Comparison of ENCODE assay signal across 21 cellular contexts in the genomic region with DNA sequence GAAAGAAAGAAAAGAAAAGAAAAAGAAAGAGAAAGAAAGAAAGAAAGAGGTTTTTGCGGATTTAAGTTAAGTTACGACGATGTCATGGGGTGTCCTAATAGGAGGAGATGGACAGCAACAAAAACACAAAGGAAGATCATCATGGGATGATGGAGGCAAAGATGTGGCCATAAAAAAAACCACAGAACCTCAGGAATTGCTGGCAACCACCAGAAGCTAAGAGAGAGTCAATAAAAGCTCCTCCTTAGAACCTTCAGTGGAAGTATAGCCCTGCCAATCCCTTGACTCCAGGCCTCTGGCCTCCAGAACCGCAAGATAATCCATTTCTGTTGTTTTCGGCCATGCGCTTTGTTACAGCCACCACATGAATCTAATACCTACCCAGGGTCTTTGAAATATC. TPM values are rescaled to one million over a fixed set of nuclear protein-coding genes. Genes with fewer than 3 reads are reported as not detected.
"Had no signal": no experiment of that assay in that cellular context is flagged by ENCODE, and none has a peak within 500 bp of the region (broad histone marks: within the 10 kb centered on the region; RNA-seq: fewer than 3 reads in every experiment).

No MANE protein-coding gene starts in this region.

- ATAC-seq: activated T-cell treated with anti-CD3 and anti-CD28 coated beads, Interleukin-2, amount 50 U/mL, for 72 hours had no signal

- H3K9me3 ChIP-seq: colonic mucosa, thyroid gland had no signal

- H3K36me3 Mint-ChIP-seq: activated naive CD4-positive, alpha-beta T cell treated with anti-CD3 and anti-CD28 coated beads, Interleukin-2, amount 50 U/mL, for 24 hours; naive B cell had no signal

- H2AFZ ChIP-seq: parathyroid adenoma had no signal

- H3K27ac Mint-ChIP-seq: activated naive CD4-positive, alpha-beta T cell treated with anti-CD3 and anti-CD28 coated beads, Interleukin-2, amount 50 U/mL, for 24 hours; activated T-cell treated with anti-CD3 and anti-CD28 coated beads, Interleukin-2, amount 50 U/mL, for 72 hours had no signal

- H3K9me3 Mint-ChIP-seq: activated naive CD4-positive, alpha-beta T cell treated with anti-CD3 and anti-CD28 coated beads, Interleukin-2, amount 50 U/mL, for 24 hours; activated T-cell treated with anti-CD3 and anti-CD28 coated beads, Interleukin-2, amount 50 U/mL, for 72 hours; central memory CD8-positive, alpha-beta T cell; naive B cell had no signal

- DNase-seq: activated CD4-positive, CD25-positive, alpha-beta regulatory T cell treated with anti-CD3 and anti-CD28 coated beads, Interleukin-2, amount 50 U/mL, for 72 hours; activated gamma-delta T cell; activated T-cell treated with anti-CD3 and anti-CD28 coated beads, Interleukin-2, amount 50 U/mL, for 72 hours; amygdala; brain microvascular endothelial cell; colonic mucosa; foreskin melanocyte; head of caudate nucleus; naive B cell; stimulated activated CD8-positive, alpha-beta memory T cell treated with anti-CD3 and anti-CD28 coated beads, Interleukin-4, amount 100 ng/mL, for 48 hours; stimulated activated naive CD4-positive, alpha-beta T cell; T-helper 2 cell; thyroid gland had no signal

- H3K9ac ChIP-seq: parathyroid adenoma had no signal

- H3K4me1 ChIP-seq: colonic mucosa, parathyroid adenoma had no signal

- H3K27me3 Mint-ChIP-seq: activated naive CD4-positive, alpha-beta T cell treated with anti-CD3 and anti-CD28 coated beads, Interleukin-2, amount 50 U/mL, for 24 hours; central memory CD8-positive, alpha-beta T cell; naive B cell had no signal

- H3K4me3 Mint-ChIP-seq: activated naive CD4-positive, alpha-beta T cell treated with anti-CD3 and anti-CD28 coated beads, Interleukin-2, amount 50 U/mL, for 24 hours; activated T-cell treated with anti-CD3 and anti-CD28 coated beads, Interleukin-2, amount 50 U/mL, for 72 hours; central memory CD8-positive, alpha-beta T cell had no signal

- H3K79me2 ChIP-seq: parathyroid adenoma had no signal

- H3K4me3 ChIP-seq: colonic mucosa, thyroid gland had no signal

- H3K36me3 ChIP-seq: colonic mucosa had no signal

- H3K27ac ChIP-seq: brain microvascular endothelial cell, colonic mucosa, parathyroid adenoma, thyroid gland, VCaP had no signal

- H3K27me3 ChIP-seq: brain microvascular endothelial cell, colonic mucosa, thyroid gland had no signal

RNA-seq across cellular contexts. Expression of gene TULP2, which starts 41.6 kb away (rescaled TPM):
- total RNA-seq: activated CD8-positive, alpha-beta memory T cell treated with anti-CD3 and anti-CD28 coated beads for 36 hours; colonic mucosa; epithelial cell of proximal tubule; ureter had no signal
- polyA plus RNA-seq: keratinocyte had no signal
